Comparison of ENCODE assay signal across 1 cellular context in the genomic region with DNA sequence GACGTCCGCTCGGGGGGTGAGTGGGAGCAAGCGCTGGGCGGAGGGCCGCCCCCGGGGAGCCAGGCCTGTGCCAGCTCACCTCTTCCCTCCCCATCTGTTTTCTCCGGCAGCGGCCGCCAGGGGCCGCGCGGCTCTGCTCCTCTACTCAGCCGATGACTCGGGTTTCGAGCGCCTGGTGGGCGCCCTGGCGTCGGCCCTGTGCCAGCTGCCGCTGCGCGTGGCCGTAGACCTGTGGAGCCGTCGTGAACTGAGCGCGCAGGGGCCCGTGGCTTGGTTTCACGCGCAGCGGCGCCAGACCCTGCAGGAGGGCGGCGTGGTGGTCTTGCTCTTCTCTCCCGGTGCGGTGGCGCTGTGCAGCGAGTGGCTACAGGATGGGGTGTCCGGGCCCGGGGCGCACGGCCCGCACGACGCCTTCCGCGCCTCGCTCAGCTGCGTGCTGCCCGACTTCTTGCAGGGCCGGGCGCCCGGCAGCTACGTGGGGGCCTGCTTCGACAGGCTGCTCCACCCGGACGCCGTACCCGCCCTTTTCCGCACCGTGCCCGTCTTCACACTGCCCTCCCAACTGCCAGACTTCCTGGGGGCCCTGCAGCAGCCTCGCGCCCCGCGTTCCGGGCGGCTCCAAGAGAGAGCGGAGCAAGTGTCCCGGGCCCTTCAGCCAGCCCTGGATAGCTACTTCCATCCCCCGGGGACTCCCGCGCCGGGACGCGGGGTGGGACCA.
TF ChIP-seq lines count a peak whose summit lies in the region.

No MANE protein-coding gene starts in this region.

TF ChIP-seq in HepG2, 621 proteins besides CTCF, POLR2A, EP300 and RAD21 (continued from another document and continues in another):
- TF ChIP-seq PRDM4 (CRISPR knock-in tag; IDR thresholded peaks at IDR 0.05; ENCODE audit: borderline replicate concordance) (no peak), ZBTB7A (CRISPR knock-in tag; IDR thresholded peaks at IDR 0.05) (peak; percentile 86), ZSCAN20 (CRISPR knock-in tag; IDR thresholded peaks at IDR 0.05; ENCODE audit: borderline replicate concordance) (peak; percentile 21; the same call in 1 of the 2 replicates), ZSCAN31 (CRISPR knock-in tag; IDR thresholded peaks at IDR 0.05; ENCODE audit: low read depth) (peak; percentile 77; the same call in 1 of the 2 replicates), ZNF350 (CRISPR knock-in tag; IDR thresholded peaks at IDR 0.05; ENCODE audit: borderline replicate concordance, low read depth) (peak; percentile 53; the same call in 1 of the 2 replicates), ATAD3A (CRISPR knock-in tag; IDR thresholded peaks at IDR 0.05) (no peak), RFX5 (IDR thresholded peaks at IDR 0.05; ENCODE audit: low read depth, low read length) (no peak), HMG20A (CRISPR knock-in tag; IDR thresholded peaks at IDR 0.05; ENCODE audit: borderline replicate concordance) (no peak), KLF11 (CRISPR knock-in tag; IDR thresholded peaks at IDR 0.05) (no peak), ZNF800 (CRISPR knock-in tag; IDR thresholded peaks at IDR 0.05) (peak; percentile 95), PHF5A (CRISPR knock-in tag; IDR thresholded peaks at IDR 0.05; ENCODE audit: low read depth, unreplicated experiment) (no peak), PRMT3 (CRISPR knock-in tag; IDR thresholded peaks at IDR 0.05; ENCODE audit: borderline replicate concordance, low read depth) (no peak), ARHGAP35 (CRISPR knock-in tag; IDR thresholded peaks at IDR 0.05; ENCODE audit: borderline replicate concordance) (no peak), TGIF2 (CRISPR knock-in tag; IDR thresholded peaks at IDR 0.05) (peak; percentile 70; the same call in 1 of the 2 replicates), MXD3 (CRISPR knock-in tag; IDR thresholded peaks at IDR 0.05) (peak; percentile 79), ZNF777 (CRISPR knock-in tag; IDR thresholded peaks at IDR 0.05) (peak; percentile 81), SRY (CRISPR knock-in tag; IDR thresholded peaks at IDR 0.05) (no peak; the same call in 1 of the 2 replicates)
- TF ChIP-seq, protein P1, sequence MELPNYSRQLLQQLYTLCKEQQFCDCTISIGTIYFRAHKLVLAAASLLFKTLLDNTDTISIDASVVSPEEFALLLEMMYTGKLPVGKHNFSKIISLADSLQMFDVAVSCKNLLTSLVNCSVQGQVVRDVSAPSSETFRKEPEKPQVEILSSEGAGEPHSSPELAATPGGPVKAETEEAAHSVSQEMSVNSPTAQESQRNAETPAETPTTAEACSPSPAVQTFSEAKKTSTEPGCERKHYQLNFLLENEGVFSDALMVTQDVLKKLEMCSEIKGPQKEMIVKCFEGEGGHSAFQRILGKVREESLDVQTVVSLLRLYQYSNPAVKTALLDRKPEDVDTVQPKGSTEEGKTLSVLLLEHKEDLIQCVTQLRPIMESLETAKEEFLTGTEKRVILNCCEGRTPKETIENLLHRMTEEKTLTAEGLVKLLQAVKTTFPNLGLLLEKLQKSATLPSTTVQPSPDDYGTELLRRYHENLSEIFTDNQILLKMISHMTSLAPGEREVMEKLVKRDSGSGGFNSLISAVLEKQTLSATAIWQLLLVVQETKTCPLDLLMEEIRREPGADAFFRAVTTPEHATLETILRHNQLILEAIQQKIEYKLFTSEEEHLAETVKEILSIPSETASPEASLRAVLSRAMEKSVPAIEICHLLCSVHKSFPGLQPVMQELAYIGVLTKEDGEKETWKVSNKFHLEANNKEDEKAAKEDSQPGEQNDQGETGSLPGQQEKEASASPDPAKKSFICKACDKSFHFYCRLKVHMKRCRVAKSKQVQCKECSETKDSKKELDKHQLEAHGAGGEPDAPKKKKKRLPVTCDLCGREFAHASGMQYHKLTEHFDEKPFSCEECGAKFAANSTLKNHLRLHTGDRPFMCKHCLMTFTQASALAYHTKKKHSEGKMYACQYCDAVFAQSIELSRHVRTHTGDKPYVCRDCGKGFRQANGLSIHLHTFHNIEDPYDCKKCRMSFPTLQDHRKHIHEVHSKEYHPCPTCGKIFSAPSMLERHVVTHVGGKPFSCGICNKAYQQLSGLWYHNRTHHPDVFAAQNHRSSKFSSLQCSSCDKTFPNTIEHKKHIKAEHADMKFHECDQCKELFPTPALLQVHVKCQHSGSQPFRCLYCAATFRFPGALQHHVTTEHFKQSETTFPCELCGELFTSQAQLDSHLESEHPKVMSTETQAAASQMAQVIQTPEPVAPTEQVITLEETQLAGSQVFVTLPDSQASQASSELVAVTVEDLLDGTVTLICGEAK (IDR thresholded peaks at IDR 0.05): no peak
- TF ChIP-seq, protein P1 (CRISPR knock-in tag; IDR thresholded peaks at IDR 0.05): peak; percentile 73
- TF ChIP-seq, protein P2, sequence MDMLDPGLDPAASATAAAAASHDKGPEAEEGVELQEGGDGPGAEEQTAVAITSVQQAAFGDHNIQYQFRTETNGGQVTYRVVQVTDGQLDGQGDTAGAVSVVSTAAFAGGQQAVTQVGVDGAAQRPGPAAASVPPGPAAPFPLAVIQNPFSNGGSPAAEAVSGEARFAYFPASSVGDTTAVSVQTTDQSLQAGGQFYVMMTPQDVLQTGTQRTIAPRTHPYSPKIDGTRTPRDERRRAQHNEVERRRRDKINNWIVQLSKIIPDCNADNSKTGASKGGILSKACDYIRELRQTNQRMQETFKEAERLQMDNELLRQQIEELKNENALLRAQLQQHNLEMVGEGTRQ (IDR thresholded peaks at IDR 0.05; ENCODE audit: low read depth, low read length): no peak
- TF ChIP-seq, protein P2 (CRISPR knock-in tag; IDR thresholded peaks at IDR 0.05; ENCODE audit: borderline replicate concordance): no peak
- TF ChIP-seq, protein P3, sequence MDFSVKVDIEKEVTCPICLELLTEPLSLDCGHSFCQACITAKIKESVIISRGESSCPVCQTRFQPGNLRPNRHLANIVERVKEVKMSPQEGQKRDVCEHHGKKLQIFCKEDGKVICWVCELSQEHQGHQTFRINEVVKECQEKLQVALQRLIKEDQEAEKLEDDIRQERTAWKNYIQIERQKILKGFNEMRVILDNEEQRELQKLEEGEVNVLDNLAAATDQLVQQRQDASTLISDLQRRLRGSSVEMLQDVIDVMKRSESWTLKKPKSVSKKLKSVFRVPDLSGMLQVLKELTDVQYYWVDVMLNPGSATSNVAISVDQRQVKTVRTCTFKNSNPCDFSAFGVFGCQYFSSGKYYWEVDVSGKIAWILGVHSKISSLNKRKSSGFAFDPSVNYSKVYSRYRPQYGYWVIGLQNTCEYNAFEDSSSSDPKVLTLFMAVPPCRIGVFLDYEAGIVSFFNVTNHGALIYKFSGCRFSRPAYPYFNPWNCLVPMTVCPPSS (IDR thresholded peaks at IDR 0.05): no peak
- TF ChIP-seq, protein P4, sequence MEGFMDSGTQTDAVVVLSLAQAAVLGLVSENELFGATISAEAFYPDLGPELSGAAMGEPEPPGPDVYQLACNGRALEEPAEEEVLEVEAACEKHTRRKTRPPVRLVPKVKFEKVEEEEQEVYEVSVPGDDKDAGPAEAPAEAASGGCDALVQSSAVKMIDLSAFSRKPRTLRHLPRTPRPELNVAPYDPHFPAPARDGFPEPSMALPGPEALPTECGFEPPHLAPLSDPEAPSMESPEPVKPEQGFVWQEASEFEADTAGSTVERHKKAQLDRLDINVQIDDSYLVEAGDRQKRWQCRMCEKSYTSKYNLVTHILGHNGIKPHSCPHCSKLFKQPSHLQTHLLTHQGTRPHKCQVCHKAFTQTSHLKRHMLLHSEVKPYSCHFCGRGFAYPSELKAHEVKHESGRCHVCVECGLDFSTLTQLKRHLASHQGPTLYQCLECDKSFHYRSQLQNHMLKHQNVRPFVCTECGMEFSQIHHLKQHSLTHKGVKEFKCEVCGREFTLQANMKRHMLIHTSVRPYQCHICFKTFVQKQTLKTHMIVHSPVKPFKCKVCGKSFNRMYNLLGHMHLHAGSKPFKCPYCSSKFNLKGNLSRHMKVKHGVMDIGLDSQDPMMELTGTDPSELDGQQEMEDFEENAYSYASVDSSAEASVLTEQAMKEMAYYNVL (CRISPR knock-in tag; IDR thresholded peaks at IDR 0.05; ENCODE audit: borderline replicate concordance): peak; percentile 63; the same call in 1 of the 2 replicates
- TF ChIP-seq, protein P5, sequence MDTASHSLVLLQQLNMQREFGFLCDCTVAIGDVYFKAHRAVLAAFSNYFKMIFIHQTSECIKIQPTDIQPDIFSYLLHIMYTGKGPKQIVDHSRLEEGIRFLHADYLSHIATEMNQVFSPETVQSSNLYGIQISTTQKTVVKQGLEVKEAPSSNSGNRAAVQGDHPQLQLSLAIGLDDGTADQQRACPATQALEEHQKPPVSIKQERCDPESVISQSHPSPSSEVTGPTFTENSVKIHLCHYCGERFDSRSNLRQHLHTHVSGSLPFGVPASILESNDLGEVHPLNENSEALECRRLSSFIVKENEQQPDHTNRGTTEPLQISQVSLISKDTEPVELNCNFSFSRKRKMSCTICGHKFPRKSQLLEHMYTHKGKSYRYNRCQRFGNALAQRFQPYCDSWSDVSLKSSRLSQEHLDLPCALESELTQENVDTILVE (CRISPR knock-in tag; IDR thresholded peaks at IDR 0.05): no peak
- TF ChIP-seq, protein P6, sequence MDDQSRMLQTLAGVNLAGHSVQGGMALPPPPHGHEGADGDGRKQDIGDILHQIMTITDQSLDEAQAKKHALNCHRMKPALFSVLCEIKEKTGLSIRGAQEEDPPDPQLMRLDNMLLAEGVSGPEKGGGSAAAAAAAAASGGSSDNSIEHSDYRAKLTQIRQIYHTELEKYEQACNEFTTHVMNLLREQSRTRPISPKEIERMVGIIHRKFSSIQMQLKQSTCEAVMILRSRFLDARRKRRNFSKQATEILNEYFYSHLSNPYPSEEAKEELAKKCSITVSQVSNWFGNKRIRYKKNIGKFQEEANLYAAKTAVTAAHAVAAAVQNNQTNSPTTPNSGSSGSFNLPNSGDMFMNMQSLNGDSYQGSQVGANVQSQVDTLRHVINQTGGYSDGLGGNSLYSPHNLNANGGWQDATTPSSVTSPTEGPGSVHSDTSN (CRISPR knock-in tag; IDR thresholded peaks at IDR 0.05; ENCODE audit: borderline replicate concordance): no peak
- TF ChIP-seq, protein P7, sequence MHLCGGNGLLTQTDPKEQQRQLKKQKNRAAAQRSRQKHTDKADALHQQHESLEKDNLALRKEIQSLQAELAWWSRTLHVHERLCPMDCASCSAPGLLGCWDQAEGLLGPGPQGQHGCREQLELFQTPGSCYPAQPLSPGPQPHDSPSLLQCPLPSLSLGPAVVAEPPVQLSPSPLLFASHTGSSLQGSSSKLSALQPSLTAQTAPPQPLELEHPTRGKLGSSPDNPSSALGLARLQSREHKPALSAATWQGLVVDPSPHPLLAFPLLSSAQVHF (CRISPR knock-in tag; IDR thresholded peaks at IDR 0.05): 0 out of 2 replicates have a peak, but pooled peaks have one; percentile 21
